In genomic region chr9:137354153-137354844, GRCh38 we compare ENCODE assay signal across 15 cellular contexts.
"Had no signal": no experiment of that assay in that cellular context is flagged by ENCODE, and none has a peak within 500 bp of the region (broad histone marks: within the 10 kb centered on the region; RNA-seq: fewer than 3 reads in every experiment).

No MANE protein-coding gene starts in this region.

- H3K27ac ChIP-seq: ascending aorta, prostate gland, uterus had no signal

- H3K4me3 ChIP-seq: ascending aorta, breast epithelium, prostate gland, uterus had no signal

- H3K4me1 ChIP-seq: ascending aorta, breast epithelium, prostate gland, uterus had no signal

- ATAC-seq: activated naive CD8-positive, alpha-beta T cell treated with anti-CD3 and anti-CD28 coated beads, Interleukin-2, amount 50 U/mL, for 24 hours; activated T-helper 17 cell treated with anti-CD3 and anti-CD28 coated beads, Interleukin-2, amount 50 U/mL, for 72 hours; natural killer cell treated with Interleukin-12 subunit alpha and Interleukin-12 subunit beta and Interleukin-15 and Interleukin-18, amount 100 ng/mL, for 72 hours had no signal

- H3K36me3 ChIP-seq: breast epithelium, prostate gland, uterus had no signal

- DNase-seq: activated CD4-positive, alpha-beta T cell treated with anti-CD3 and anti-CD28 coated beads, Interleukin-2, amount 50 U/mL, for 1 hour; activated CD4-positive, CD25-positive, alpha-beta regulatory T cell; activated naive CD4-positive, alpha-beta T cell treated with anti-CD3 and anti-CD28 coated beads for 36 hours; activated naive CD8-positive, alpha-beta T cell treated with anti-CD3 and anti-CD28 coated beads, Interleukin-2, amount 50 U/mL, for 24 hours; activated T-cell treated with anti-CD3 and anti-CD28 coated beads for 4 hours; foreskin fibroblast; nucleus accumbens; stimulated activated CD4-positive, alpha-beta T cell treated with anti-CD3 and anti-CD28 coated beads, Interleukin-12 subunit alpha, Interleukin-12 subunit beta, amount 100 ng/mL, for 4 hours; stimulated activated CD4-positive, alpha-beta T cell treated with anti-CD3 and anti-CD28 coated beads, Interleukin-2, amount 100 ng/mL, for 24 hours had no signal

- H3K27me3 ChIP-seq: ascending aorta, breast epithelium, uterus had no signal

- H3K9me3 ChIP-seq: prostate gland had no signal
